19 cellular contexts compared by ENCODE assay signal in the genomic region with DNA sequence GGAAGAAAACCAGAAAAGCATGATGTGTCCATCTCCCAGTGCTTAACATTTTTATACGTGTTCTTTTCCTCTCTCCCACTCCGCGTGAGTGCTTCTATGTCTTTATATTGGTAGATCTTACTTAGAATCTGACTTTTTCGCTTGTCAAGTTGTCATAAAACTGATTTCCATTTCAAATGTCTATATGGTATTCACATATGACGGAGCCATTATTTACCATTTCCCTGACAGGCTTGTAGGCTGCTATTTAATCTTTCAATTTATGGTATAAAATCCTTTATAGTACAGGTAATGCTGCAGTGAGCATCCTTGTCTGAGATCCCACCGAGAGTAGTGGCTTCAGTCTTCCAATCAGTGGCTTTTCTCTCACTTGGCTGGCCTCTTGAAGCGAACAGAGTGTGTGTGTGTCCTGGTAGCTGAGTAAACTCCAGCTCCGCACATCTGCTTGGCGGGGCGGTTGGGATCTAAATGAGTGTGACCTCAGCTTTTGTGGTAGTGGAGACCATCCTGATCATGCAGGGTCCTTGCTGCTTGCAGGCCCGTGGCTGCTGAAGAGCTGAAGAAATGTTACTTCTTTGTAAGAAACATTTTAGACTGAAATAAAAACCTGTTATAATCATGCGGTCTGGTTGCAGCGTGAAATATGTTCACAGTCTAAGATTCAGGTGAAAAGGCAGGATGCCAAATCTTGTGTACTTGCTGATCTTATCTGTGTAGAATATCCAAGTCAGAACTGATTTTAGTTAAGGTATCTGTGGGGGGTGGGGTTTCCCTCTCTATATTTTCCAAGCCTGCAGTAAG. TPM values are rescaled to one million over a fixed set of nuclear protein-coding genes. Genes with fewer than 3 reads are reported as not detected.
DNase-seq lines count a peak whose midpoint lies in the region; ATAC-seq, FAIRE-seq and TF ChIP-seq lines count a peak whose summit lies in the region.
"Had no signal": no experiment of that assay in that cellular context is flagged by ENCODE, and none has a peak within 500 bp of the region (broad histone marks: within the 10 kb centered on the region; RNA-seq: fewer than 3 reads in every experiment).

No MANE protein-coding gene starts in this region.

- CTCF ChIA-PET in activated CD4-positive, alpha-beta memory T cell treated with anti-CD3 and anti-CD28 coated beads for 36 hours (lab: Charles Lee) = interaction anchor here (1.0 to 1.1 kb wide), 2 partner anchors 9 to 20 kb away, joined by 3 read pairs; no protein-coding TSS in a partner anchor
- CTCF ChIA-PET in HepG2 (lab: Yijun Ruan, JAX; ENCODE audit: low intra/inter-chr PET ratio, low total read pairs) = no interaction called here

- H3K27ac ChIP-seq in 22Rv1 (peak overlapping the region; percentile 48), HepG2 (ENCODE audit: extremely low read length, insufficient read depth, low read length) (no peak overlapping the region)
- H3K27ac ChIP-seq: epithelial cell of prostate, ovary had no signal

- no peak overlapping the region for H3K9ac ChIP-seq in HepG2 (ENCODE audit: insufficient read depth, low read depth, low read length)

- no TSS peak for BruUV-seq in HepG2 (replicated peaks; lab: Mats Ljungman, UMichigan)

- in situ Hi-C loops in HepG2 (cut with HindIII; ENCODE audit: extremely low pct_ligation_motif_present, low pct_unique_long_range_greater_than_20kb) = no loop called here

- no peaks in the 10 kb centered on the region for H3K9me3 ChIP-seq in HepG2 (ENCODE audit: low read length)
- H3K9me3 ChIP-seq: HAP-1, ovary had no signal

- FAIRE-seq in GM12892 (lab: Jason Lieb, UNC) (peak; percentile 67), HepG2 (lab: Jason Lieb, UNC) (no peak)

- H3K79me2 ChIP-seq in HepG2 (ENCODE audit: insufficient read depth, low read length) = no peaks in the 10 kb centered on the region

- no peak for TF ChIP-seq POLR2A in GM12892 (IDR thresholded peaks at IDR 0.05; ENCODE audit: low read depth, low read length)
- TF ChIP-seq POLR2A in HepG2 (IDR thresholded peaks at IDR 0.05; ENCODE audit: insufficient read depth in 1 of 2, low read depth in 2 of 2, low read length in 2 of 2) = no peak

- TF ChIP-seq CTCF in 22Rv1 (IDR thresholded peaks at IDR 0.05) (no peak), HepG2 (CRISPR knock-in tag; IDR thresholded peaks at IDR 0.05) (no peak)

- DNase-seq in GM12892 (ENCODE audit: insufficient read length) (no peak), HepG2 (ENCODE audit: low spot score) (no peak), Kasumi-1 (lab: John Stamatoyannopoulos, UW) (no peak), NCI-H1105 (lab: John Stamatoyannopoulos, UW) (no peak), NCI-H748 treated with DMSO at 0.1 percent for 48 hours (lab: John Stamatoyannopoulos, UW) (no peak)
- no peak for DNase-seq in activated CD4-positive, alpha-beta memory T cell treated with anti-CD3 and anti-CD28 coated beads for 36 hours
- DNase-seq: AML-193; DMS79 treated with DMSO at 0.1 percent for 48 hours; islet precursor cell; KG1; midbrain; NCI-H526 treated with DMSO at 0.1 percent for 48 hours; ovary; stimulated activated CD4-positive, alpha-beta T cell treated with anti-CD3 and anti-CD28 coated beads, Interleukin-12 subunit alpha, Interleukin-12 subunit beta, amount 100 ng/mL, for 4 hours; T-helper 9 cell had no signal

- no peaks in the 10 kb centered on the region for H3K9me3 Mint-ChIP-seq in activated CD4-positive, alpha-beta memory T cell treated with anti-CD3 and anti-CD28 coated beads for 36 hours

- H4K20me1 ChIP-seq in HepG2 (ENCODE audit: insufficient read depth, low read length) = no peaks in the 10 kb centered on the region

- TF ChIP-seq EP300 in HepG2 (IDR thresholded peaks at IDR 0.05; ENCODE audit: low read depth in 2 of 2, low read length in 2 of 2) (no peak), HepG2 (CRISPR knock-in tag; IDR thresholded peaks at IDR 0.05; ENCODE audit: borderline replicate concordance) (no peak)

- no peak overlapping the region for H3K4me2 ChIP-seq in HepG2 (ENCODE audit: low read depth, low read length)

- peaks cover 91% of the 10 kb centered on the region for H3K4me1 Mint-ChIP-seq in activated CD4-positive, alpha-beta memory T cell treated with anti-CD3 and anti-CD28 coated beads for 36 hours (ENCODE audit: low read depth)

- H2AFZ ChIP-seq in HepG2 (ENCODE audit: low read length) = no peak overlapping the region

- POLR2A ChIA-PET in activated CD4-positive, alpha-beta memory T cell treated with anti-CD3 and anti-CD28 coated beads for 36 hours (lab: Charles Lee) = interaction anchor here (1.1 kb wide), 1 partner anchor 12 kb away, joined by 3 read pairs; no protein-coding TSS in a partner anchor
- POLR2A ChIA-PET in HepG2 (lab: Yijun Ruan, JAX) = interaction anchor here (1.0 kb wide), 1 partner anchor 14 kb away, joined by 4 read pairs; no protein-coding TSS in a partner anchor

- intact Hi-C loops in activated CD4-positive, alpha-beta memory T cell treated with anti-CD3 and anti-CD28 coated beads for 36 hours (cut with micrococcal nuclease) = no loop called here
- intact Hi-C loops in HepG2 (cut with micrococcal nuclease; ENCODE audit: unreplicated experiment) = loop anchor here (5.0 kb wide), 1 partner anchor 38 kb away; no protein-coding TSS in a partner anchor

- H3K36me3 Mint-ChIP-seq in activated CD4-positive, alpha-beta memory T cell treated with anti-CD3 and anti-CD28 coated beads for 36 hours = no peaks in the 10 kb centered on the region

- 94% methylated on average over 13 of the region's 13 CpGs for WGBS in HepG2 (ENCODE audit: low lambda C conversion rate)

- H3K36me3 ChIP-seq in HepG2 (replicated peaks in 1 of 2; ENCODE audit: control insufficient read depth in 1 of 2, insufficient read depth in 2 of 2, low read length in 2 of 2) = no peaks in the 10 kb centered on the region
- H3K36me3 ChIP-seq: HAP-1, ovary had no signal

- H3K27me3 Mint-ChIP-seq in activated CD4-positive, alpha-beta memory T cell treated with anti-CD3 and anti-CD28 coated beads for 36 hours = no peaks in the 10 kb centered on the region

- TF ChIP-seq RAD21 in HepG2 (CRISPR knock-in tag; IDR thresholded peaks at IDR 0.05) = no peak

- H3K27me3 ChIP-seq in HepG2 (ENCODE audit: control insufficient read depth in 1 of 2, insufficient read depth in 2 of 2, low read length in 2 of 2) = no peaks in the 10 kb centered on the region
- H3K27me3 ChIP-seq: ovary had no signal

- peaks cover 43% of the 10 kb centered on the region for H3K4me1 ChIP-seq in HepG2 (ENCODE audit: insufficient read depth, low read length)
- H3K4me1 ChIP-seq: HAP-1 had no signal

- H3K4me3 ChIP-seq in HepG2 (replicated peaks in 1 of 3; ENCODE audit: insufficient read depth in 1 of 3, low read depth in 2 of 3, low read length in 3 of 3) = no peak overlapping the region
- H3K4me3 ChIP-seq: HAP-1, ovary had no signal

- no peak overlapping the region for H3K4me3 Mint-ChIP-seq in activated CD4-positive, alpha-beta memory T cell treated with anti-CD3 and anti-CD28 coated beads for 36 hours

- ATAC-seq in HepG2 = no peak
- no peak for ATAC-seq in SK-N-SH treated with all-trans-retinoic acid at 6 μM for 48 hours

- H3K27ac Mint-ChIP-seq in activated CD4-positive, alpha-beta memory T cell treated with anti-CD3 and anti-CD28 coated beads for 36 hours = peak overlapping the region; percentile 26

TF ChIP-seq in HepG2, 621 proteins besides CTCF, POLR2A, EP300 and RAD21 (continues in another document):
- TF ChIP-seq ZBTB38 (CRISPR knock-in tag; IDR thresholded peaks at IDR 0.05) = 0 out of 2 replicates have a peak, but pooled peaks have one; percentile 31
- TF ChIP-seq AGO1 (IDR thresholded peaks at IDR 0.05; ENCODE audit: low read depth, low read length, poor library complexity, severe bottlenecking) = no peak

TF ChIP-seq in SK-N-SH treated with all-trans-retinoic acid at 6 μM for 48 hours, 23 proteins besides CTCF, POLR2A, EP300 and RAD21:
- TF ChIP-seq, protein P1, sequence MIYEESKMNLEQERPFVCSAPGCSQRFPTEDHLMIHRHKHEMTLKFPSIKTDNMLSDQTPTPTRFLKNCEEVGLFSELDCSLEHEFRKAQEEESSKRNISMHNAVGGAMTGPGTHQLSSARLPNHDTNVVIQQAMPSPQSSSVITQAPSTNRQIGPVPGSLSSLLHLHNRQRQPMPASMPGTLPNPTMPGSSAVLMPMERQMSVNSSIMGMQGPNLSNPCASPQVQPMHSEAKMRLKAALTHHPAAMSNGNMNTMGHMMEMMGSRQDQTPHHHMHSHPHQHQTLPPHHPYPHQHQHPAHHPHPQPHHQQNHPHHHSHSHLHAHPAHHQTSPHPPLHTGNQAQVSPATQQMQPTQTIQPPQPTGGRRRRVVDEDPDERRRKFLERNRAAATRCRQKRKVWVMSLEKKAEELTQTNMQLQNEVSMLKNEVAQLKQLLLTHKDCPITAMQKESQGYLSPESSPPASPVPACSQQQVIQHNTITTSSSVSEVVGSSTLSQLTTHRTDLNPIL (CRISPR knock-in tag; IDR thresholded peaks at IDR 0.05; ENCODE audit: low read depth) = no peak

RNA-seq across cellular contexts. Expression of a gene that starts 40.2 kb away (rescaled TPM):
- 22.2 TPM for polyA plus RNA-seq in GM12892 (2012; ENCODE audit: missing spikeins)
- total RNA-seq in activated CD4-positive, alpha-beta memory T cell treated with anti-CD3 and anti-CD28 coated beads for 36 hours = 10 to 100 TPM; 40.7 to 42.0 TPM
- 7.9 and 10.9 TPM in 2 replicates for total RNA-seq in HepG2 (2016; rRNA removed; fragmentation: Illumina TruSeq; extraction: Trizol)
- total RNA-seq in HepG2 (2016; cell fraction: cytosol; rRNA removed; fragmentation: Illumina TruSeq; extraction: Trizol; ENCODE audit: low read depth) = 1.4 and 2.1 TPM in 2 replicates
- 7.9 and 10.3 TPM in 2 replicates for total RNA-seq in HepG2 (2016; cell fraction: insoluble cytoplasmic fraction; rRNA removed; fragmentation: Illumina TruSeq; extraction: Trizol)
- 5.0 and 5.2 TPM in 2 replicates for total RNA-seq in HepG2 (2016; cell fraction: membrane; rRNA removed; fragmentation: Illumina TruSeq; extraction: Trizol)
- 15.4 and 17.5 TPM in 2 replicates for total RNA-seq in HepG2 (2016; cell fraction: nucleus; rRNA removed; fragmentation: Illumina TruSeq; extraction: Trizol)
- 10.1 and 14.2 TPM in 2 replicates for polyA plus RNA-seq in HepG2 (2011; rRNA removed)
- polyA plus RNA-seq in HepG2 (2011; cell fraction: cytosol; rRNA removed) = 6.9 and 8.5 TPM in 2 replicates
- polyA plus RNA-seq in HepG2 (2011; cell fraction: nucleus; rRNA removed) = 48.2 and 51.5 TPM in 2 replicates
- polyA plus RNA-seq in HepG2 (2012) = 7.2 and 8.8 TPM in 2 replicates
- polyA plus RNA-seq in HepG2 (2016; cell fraction: cytosol; fragmentation: Illumina TruSeq; extraction: Trizol; ENCODE audit: low read depth) = 0.58 and 0.63 TPM in 2 replicates
- 4.8 and 5.7 TPM in 2 replicates for polyA plus RNA-seq in HepG2 (2016; cell fraction: insoluble cytoplasmic fraction; fragmentation: Illumina TruSeq; extraction: Trizol; ENCODE audit: low read depth)
- 1.7 and 1.9 TPM in 2 replicates for polyA plus RNA-seq in HepG2 (2016; cell fraction: membrane; fragmentation: Illumina TruSeq; extraction: Trizol; ENCODE audit: low read depth)
- 13.1 and 16.7 TPM in 2 replicates for polyA plus RNA-seq in HepG2 (2016; cell fraction: nucleus; fragmentation: Illumina TruSeq; extraction: Trizol; ENCODE audit: insufficient read depth, low read depth)
- 53.3 and 60.1 TPM in 2 replicates for polyA minus RNA-seq in HepG2 (2011; rRNA and poly(A)+ RNA removed; ENCODE audit: low replicate concordance)
- 8.1 and 11.8 TPM in 2 replicates for polyA minus RNA-seq in HepG2 (2011; cell fraction: cytosol; rRNA and poly(A)+ RNA removed)
- polyA minus RNA-seq in HepG2 (2011; cell fraction: nucleus; rRNA and poly(A)+ RNA removed) = 56.7 and 68.1 TPM in 2 replicates
